20 cellular contexts compared by ENCODE assay signal in the genomic region with DNA sequence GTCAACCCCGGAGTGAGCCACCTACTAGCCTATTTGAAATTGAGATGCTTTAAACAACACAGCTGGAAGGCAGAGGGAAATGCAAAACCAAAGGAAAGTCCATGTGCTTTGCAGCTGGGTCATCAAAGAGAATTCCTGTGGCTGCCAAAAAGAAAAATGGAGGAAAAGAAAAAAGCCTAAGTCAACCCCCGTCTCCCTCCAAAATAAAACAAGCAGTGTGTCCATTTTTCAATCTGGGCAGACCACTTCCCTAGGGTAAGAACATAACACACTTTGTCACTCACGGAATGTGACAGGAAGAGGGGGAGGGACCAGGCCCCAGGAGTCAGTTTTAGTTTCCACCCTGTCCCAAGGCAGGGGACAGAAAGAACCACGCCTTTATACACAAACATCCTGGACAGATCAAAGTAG. TPM values are rescaled to one million over a fixed set of nuclear protein-coding genes. Genes with fewer than 3 reads are reported as not detected.
A peak's percentile ranks its signal among the peaks of the same experiment; 100 is the strongest.
DNase-seq lines count a peak whose midpoint lies in the region; ATAC-seq, FAIRE-seq and TF ChIP-seq lines count a peak whose summit lies in the region.
"Had no signal": no experiment of that assay in that cellular context is flagged by ENCODE, and none has a peak within 500 bp of the region (broad histone marks: within the 10 kb centered on the region; RNA-seq: fewer than 3 reads in every experiment).

No MANE protein-coding gene starts in this region.

- H3K27me3 ChIP-seq in right cardiac atrium (ENCODE audit: control insufficient read depth, insufficient read depth) (no peaks in the 10 kb centered on the region), subcutaneous abdominal adipose tissue (ENCODE audit: control insufficient read depth in 5 of 5, insufficient read depth in 4 of 5, low read length in 5 of 5) (peaks cover 0 to 2% (median 0%) of the 10 kb centered on the region in 5 donors)
- H3K27me3 ChIP-seq: adrenal gland had no signal

- intact Hi-C loops in activated CD4-positive, alpha-beta T cell treated with anti-CD3 and anti-CD28 coated beads, Interleukin-2, amount 10 ng/mL, durations not matched to agents 24 days and 14 days (cut with micrococcal nuclease): no loop called here
- intact Hi-C loops in right cardiac atrium (cut with DNase I): no loop called here

- peaks cover 6% of the 10 kb centered on the region for H3K4me1 ChIP-seq in right cardiac atrium (ENCODE audit: control insufficient read depth, insufficient read depth, low read length)
- H3K4me1 ChIP-seq in subcutaneous abdominal adipose tissue (ENCODE audit: control insufficient read depth in 5 of 5, insufficient read depth in 5 of 5, low read length in 5 of 5): peaks cover 9 to 50% (median 37%) of the 10 kb centered on the region in 5 donors
- H3K4me1 ChIP-seq: adrenal gland, prostate gland had no signal

- H3K9ac ChIP-seq in subcutaneous abdominal adipose tissue (ENCODE audit: low read length in 5 of 5): no peak overlapping the region

- H3K27me3 Mint-ChIP-seq in activated CD4-positive, alpha-beta T cell treated with anti-CD3 and anti-CD28 coated beads, Interleukin-2, amount 10 ng/mL, durations not matched to agents 7 days and 5 days: peaks cover 5% of the 10 kb centered on the region
- H3K27me3 Mint-ChIP-seq in activated CD4-positive, alpha-beta T cell treated with anti-CD3 and anti-CD28 coated beads, Interleukin-2, amount 10 ng/mL, durations not matched to agents 24 days and 14 days: no peaks in the 10 kb centered on the region

- peak; percentile 48 to 70 for ATAC-seq in right cardiac atrium
- ATAC-seq: activated CD8-positive, alpha-beta T cell treated with anti-CD3 and anti-CD28 coated beads, Interleukin-2, amount 10 ng/mL, durations not matched to agents 7 days and 5 days had no signal

- no peak for DNase-seq in activated CD4-positive, alpha-beta T cell treated with anti-CD3 and anti-CD28 coated beads, Interleukin-2, amount 10 ng/mL, durations not matched to agents 7 days and 5 days
- DNase-seq in activated CD4-positive, alpha-beta T cell treated with anti-CD3 and anti-CD28 coated beads, Interleukin-2, amount 10 ng/mL, durations not matched to agents 24 days and 14 days: no peak
- DNase-seq in choroid plexus epithelial cell (ENCODE audit: low read depth): peak; percentile 71
- no peak for DNase-seq in right cardiac atrium
- DNase-seq in HuH-7 (ENCODE audit: low spot score): no peak
- no peak for DNase-seq in stimulated activated CD4-positive, alpha-beta T cell treated with anti-CD3 and anti-CD28 coated beads, Interleukin-2, amount 100 ng/mL, for 24 hours
- DNase-seq in GM12891 (ENCODE audit: insufficient read length, low spot score): no peak
- DNase-seq: activated CD8-positive, alpha-beta T cell treated with anti-CD3 and anti-CD28 coated beads, Interleukin-2, amount 10 ng/mL, durations not matched to agents 7 days and 5 days; adrenal gland; DMS79 treated with DMSO at 0.1 percent for 48 hours; erythroblast; hypothalamus; NCI-H748 treated with DMSO at 0.1 percent for 48 hours; stimulated activated naive CD4-positive, alpha-beta T cell treated with Interleukin-2 at 50 U/mL for 16 hours; SW 1271 had no signal

- peak overlapping the region; percentile 57 for H3K27ac Mint-ChIP-seq in activated CD4-positive, alpha-beta T cell treated with anti-CD3 and anti-CD28 coated beads, Interleukin-2, amount 10 ng/mL, durations not matched to agents 7 days and 5 days
- no peak overlapping the region for H3K27ac Mint-ChIP-seq in activated CD4-positive, alpha-beta T cell treated with anti-CD3 and anti-CD28 coated beads, Interleukin-2, amount 10 ng/mL, durations not matched to agents 24 days and 14 days
- H3K27ac Mint-ChIP-seq: activated CD8-positive, alpha-beta T cell treated with anti-CD3 and anti-CD28 coated beads, Interleukin-2, amount 10 ng/mL, durations not matched to agents 7 days and 5 days had no signal

- no peak overlapping the region for H3K4me3 Mint-ChIP-seq in activated CD4-positive, alpha-beta T cell treated with anti-CD3 and anti-CD28 coated beads, Interleukin-2, amount 10 ng/mL, durations not matched to agents 7 days and 5 days
- H3K4me3 Mint-ChIP-seq in activated CD4-positive, alpha-beta T cell treated with anti-CD3 and anti-CD28 coated beads, Interleukin-2, amount 10 ng/mL, durations not matched to agents 24 days and 14 days: no peak overlapping the region
- H3K4me3 Mint-ChIP-seq: activated CD8-positive, alpha-beta T cell treated with anti-CD3 and anti-CD28 coated beads, Interleukin-2, amount 10 ng/mL, durations not matched to agents 7 days and 5 days had no signal

- no peak for FAIRE-seq in GM12891 (lab: Jason Lieb, UNC)
- FAIRE-seq: RCC 7860 had no signal

- whole genome bisulfite sequencing in right cardiac atrium: 39% methylated on average over 4 of the region's 4 CpGs

- POLR2A ChIA-PET in activated CD4-positive, alpha-beta T cell treated with anti-CD3 and anti-CD28 coated beads, Interleukin-2, amount 10 ng/mL, durations not matched to agents 7 days and 5 days (lab: Charles Lee): no interaction called here

- H3K9me3 ChIP-seq in right cardiac atrium (ENCODE audit: control insufficient read depth, low read length) (no peaks in the 10 kb centered on the region), subcutaneous abdominal adipose tissue (ENCODE audit: control insufficient read depth in 5 of 5, low read length in 5 of 5) (no peaks in the 10 kb centered on the region)
- H3K9me3 ChIP-seq: adrenal gland, prostate gland had no signal

- H3K4me3 ChIP-seq in choroid plexus epithelial cell (ENCODE audit: low read depth, low read length) (no peak overlapping the region), right cardiac atrium (ENCODE audit: low read length) (no peak overlapping the region), subcutaneous abdominal adipose tissue (ENCODE audit: low read depth in 1 of 5, low read length in 5 of 5) (no peak overlapping the region)
- H3K4me3 ChIP-seq: adrenal gland, prostate gland had no signal

- H3K36me3 ChIP-seq in subcutaneous abdominal adipose tissue (ENCODE audit: control insufficient read depth in 5 of 5, insufficient read depth in 5 of 5, low read length in 5 of 5): peaks cover 3 to 66% (median 58%) of the 10 kb centered on the region in 5 donors
- H3K36me3 ChIP-seq: prostate gland had no signal

- H3K27ac ChIP-seq in right cardiac atrium (ENCODE audit: low read length) (no peak overlapping the region), subcutaneous abdominal adipose tissue (ENCODE audit: low read depth, low read length) (peak overlapping the region; percentile 57)
- H3K27ac ChIP-seq: 22Rv1, adrenal gland, VCaP had no signal

- TF ChIP-seq POLR2A in GM12891 (IDR thresholded peaks at IDR 0.05; ENCODE audit: low read depth, low read length): no peak

- CTCF ChIA-PET in activated CD4-positive, alpha-beta T cell treated with anti-CD3 and anti-CD28 coated beads, Interleukin-2, amount 10 ng/mL, durations not matched to agents 7 days and 5 days (lab: Charles Lee): interaction anchor here (0.7 kb wide), 1 partner anchor 10 kb away, joined by 3 read pairs; no protein-coding TSS in a partner anchor

- no peaks in the 10 kb centered on the region for H3K9me3 Mint-ChIP-seq in activated CD4-positive, alpha-beta T cell treated with anti-CD3 and anti-CD28 coated beads, Interleukin-2, amount 10 ng/mL, durations not matched to agents 7 days and 5 days
- no peaks in the 10 kb centered on the region for H3K9me3 Mint-ChIP-seq in activated CD4-positive, alpha-beta T cell treated with anti-CD3 and anti-CD28 coated beads, Interleukin-2, amount 10 ng/mL, durations not matched to agents 24 days and 14 days

- no peaks in the 10 kb centered on the region for H3K36me3 Mint-ChIP-seq in activated CD4-positive, alpha-beta T cell treated with anti-CD3 and anti-CD28 coated beads, Interleukin-2, amount 10 ng/mL, durations not matched to agents 7 days and 5 days (ENCODE audit: low read depth)
- no peaks in the 10 kb centered on the region for H3K36me3 Mint-ChIP-seq in activated CD4-positive, alpha-beta T cell treated with anti-CD3 and anti-CD28 coated beads, Interleukin-2, amount 10 ng/mL, durations not matched to agents 24 days and 14 days (ENCODE audit: low read depth)

- H3K4me1 Mint-ChIP-seq in activated CD4-positive, alpha-beta T cell treated with anti-CD3 and anti-CD28 coated beads, Interleukin-2, amount 10 ng/mL, durations not matched to agents 7 days and 5 days: peaks cover 3% of the 10 kb centered on the region
- no peaks in the 10 kb centered on the region for H3K4me1 Mint-ChIP-seq in activated CD4-positive, alpha-beta T cell treated with anti-CD3 and anti-CD28 coated beads, Interleukin-2, amount 10 ng/mL, durations not matched to agents 24 days and 14 days

- TF ChIP-seq CTCF in choroid plexus epithelial cell (conservative IDR thresholded peaks at IDR 0.05; ENCODE audit: low read depth, low read length): no peak

TF ChIP-seq in GM12891, 5 proteins besides CTCF, POLR2A, EP300 and RAD21:
- TF ChIP-seq POU2F2 (IDR thresholded peaks at IDR 0.05; ENCODE audit: low read depth, low read length): no peak
- TF ChIP-seq TAF1 (IDR thresholded peaks at IDR 0.05; ENCODE audit: low read depth, low read length): no peak
- no peak for TF ChIP-seq POLR2AphosphoS5 (IDR thresholded peaks at IDR 0.05; ENCODE audit: low read depth, low read length)
- no peak for TF ChIP-seq PAX5 (IDR thresholded peaks at IDR 0.05; ENCODE audit: insufficient read depth, low read length, severe bottlenecking)
- no peak for TF ChIP-seq SPI1 (IDR thresholded peaks at IDR 0.05; ENCODE audit: low read depth, low read length)
TF ChIP-seq in GM12891: peak in this region for 0.

RNA-seq across cellular contexts. Expression of gene PXDC1, which starts 29.3 kb away (rescaled TPM):
- total RNA-seq in activated CD4-positive, alpha-beta T cell treated with anti-CD3 and anti-CD28 coated beads, Interleukin-2, amount 10 ng/mL, durations not matched to agents 7 days and 5 days: under 1 TPM in 1 of 2 experiments, not detected in 1; 0.21 TPM
- total RNA-seq in activated CD4-positive, alpha-beta T cell treated with anti-CD3 and anti-CD28 coated beads, Interleukin-2, amount 10 ng/mL, durations not matched to agents 24 days and 14 days: 0.12 and 0.30 TPM in 2 replicates
- 10 to 100 TPM; 18.9 to 43.9 (median 24.1) TPM for total RNA-seq in right cardiac atrium
- 23.7 TPM for polyA plus RNA-seq in right cardiac atrium
- 0.22 TPM for polyA plus RNA-seq in GM12891 (2012; ENCODE audit: low read depth, missing spikeins)
- total RNA-seq: activated CD8-positive, alpha-beta T cell treated with anti-CD3 and anti-CD28 coated beads, Interleukin-2, amount 10 ng/mL, durations not matched to agents 7 days and 5 days had no signal

Comparison
In these comparisons a context has a peak if more than half of its experiments do, and no peak if none do; other contexts are left out.
1. RNA of gene PXDC1, which starts 29.3 kb away (total RNA-seq): 18.9 to 43.9 TPM in right cardiac atrium; 0.12 to 0.30 TPM in activated CD4-positive, alpha-beta T cell treated with anti-CD3 and anti-CD28 coated beads, Interleukin-2, amount 10 ng/mL, durations not matched to agents 24 days and 14 days and 0.21 TPM in activated CD4-positive, alpha-beta T cell treated with anti-CD3 and anti-CD28 coated beads, Interleukin-2, amount 10 ng/mL, durations not matched to agents 7 days and 5 days; every median in the first group is over 10 times any median in the second.